29 cellular contexts compared by ENCODE assay signal in genomic region chrX:37491686-37492085, GRCh38.
"Had no signal": no experiment of that assay in that cellular context is flagged by ENCODE, and none has a peak within 500 bp of the region (broad histone marks: within the 10 kb centered on the region; RNA-seq: fewer than 3 reads in every experiment).

No MANE protein-coding gene starts in this region.

- H3K9me3 ChIP-seq: ascending aorta, body of pancreas, breast epithelium had no signal

- H3K27ac ChIP-seq: ascending aorta, body of pancreas, brain microvascular endothelial cell, breast epithelium, cardiac muscle cell had no signal

- H3K36me3 ChIP-seq: ascending aorta, brain microvascular endothelial cell, breast epithelium, cardiac muscle cell had no signal

- H3K4me3 ChIP-seq: ascending aorta, body of pancreas, breast epithelium, cardiac muscle cell had no signal

- ATAC-seq: activated naive CD4-positive, alpha-beta T cell treated with anti-CD3 and anti-CD28 coated beads, Interleukin-2, amount 50 U/mL, for 72 hours; activated naive CD8-positive, alpha-beta T cell treated with anti-CD3 and anti-CD28 coated beads, Interleukin-2, amount 50 U/mL, for 24 hours; activated T-cell treated with anti-CD3 and anti-CD28 coated beads, Interleukin-2, amount 50 U/mL, for 4 hours; activated T-cell treated with anti-CD3 and anti-CD28 coated beads, Interleukin-2, amount 50 U/mL, for 72 hours; activated T-helper 17 cell treated with anti-CD3 and anti-CD28 coated beads, Interleukin-2, amount 50 U/mL, for 72 hours; body of pancreas had no signal

- H3K27me3 ChIP-seq: ascending aorta, body of pancreas, brain microvascular endothelial cell, breast epithelium, cardiac muscle cell had no signal

- DNase-seq: activated effector memory CD4-positive, alpha-beta T cell treated with anti-CD3 and anti-CD28 coated beads, Interleukin-2, amount 50 U/mL, for 16 hours; activated effector memory CD4-positive, alpha-beta T cell treated with Interleukin-2 at 50 U/mL for 16 hours; activated naive CD4-positive, alpha-beta T cell; activated naive CD4-positive, alpha-beta T cell treated with anti-CD3 and anti-CD28 coated beads for 36 hours; activated naive CD4-positive, alpha-beta T cell treated with anti-CD3 and anti-CD28 coated beads, Interleukin-2, amount 10 ng/mL, durations not matched to agents 7 days and 5 days; activated naive CD4-positive, alpha-beta T cell treated with anti-CD3 and anti-CD28 coated beads, Interleukin-2, amount 50 U/mL, for 16 hours; activated naive CD4-positive, alpha-beta T cell treated with Interleukin-2 at 50 U/mL for 16 hours; activated naive CD8-positive, alpha-beta T cell treated with anti-CD3 and anti-CD28 coated beads for 36 hours; activated naive CD8-positive, alpha-beta T cell treated with anti-CD3 and anti-CD28 coated beads, Interleukin-2, amount 10 ng/mL, durations not matched to agents 7 days and 5 days; activated naive CD8-positive, alpha-beta T cell treated with anti-CD3 and anti-CD28 coated beads, Interleukin-2, amount 50 U/mL, for 24 hours; activated T-cell treated with anti-CD3 and anti-CD28 coated beads for 4 hours; activated T-cell treated with anti-CD3 and anti-CD28 coated beads, Interleukin-2, amount 50 U/mL, for 1 hour; activated T-cell treated with anti-CD3 and anti-CD28 coated beads, Interleukin-2, amount 50 U/mL, for 24 hours; activated T-cell treated with anti-CD3 and anti-CD28 coated beads, Interleukin-2, amount 50 U/mL, for 4 hours; activated T-cell treated with anti-CD3 and anti-CD28 coated beads, Interleukin-2, amount 50 U/mL, for 48 hours; activated T-cell treated with anti-CD3 and anti-CD28 coated beads, Interleukin-2, amount 50 U/mL, for 72 hours; amniotic stem cell; amygdala; anterior cingulate cortex; body of pancreas; brain microvascular endothelial cell; caudate nucleus; central memory CD4-positive, alpha-beta T cell; cerebellar nuclear complex had no signal

- H3K4me1 ChIP-seq: ascending aorta, body of pancreas, breast epithelium had no signal
